In genomic region chr11:91497847-91498246, GRCh38 we compare ENCODE assay signal across 23 cellular contexts.
"Had no signal": no experiment of that assay in that cellular context is flagged by ENCODE, and none has a peak within 500 bp of the region (broad histone marks: within the 10 kb centered on the region; RNA-seq: fewer than 3 reads in every experiment).

No MANE protein-coding gene starts in this region.

- H3K79me2 ChIP-seq: hepatocyte had no signal

- ATAC-seq: effector memory CD8-positive, alpha-beta T cell; foreskin keratinocyte; gastroesophageal sphincter; heart left ventricle; left cardiac atrium; left lung; left ventricle myocardium superior; lower lobe of right lung; mucosa of descending colon had no signal

- H3K27ac ChIP-seq: colonic mucosa, esophagus muscularis mucosa, foreskin keratinocyte, gastroesophageal sphincter, heart left ventricle, hepatocyte, left lung, lower lobe of right lung had no signal

- FAIRE-seq: endothelial cell of umbilical vein, keratinocyte had no signal

- H3K36me3 ChIP-seq: colonic mucosa, esophagus muscularis mucosa, gastroesophageal sphincter, heart left ventricle, left lung, lower lobe of right lung had no signal

- H3K4me3 ChIP-seq: colonic mucosa, esophagus muscularis mucosa, gastroesophageal sphincter, heart left ventricle, hepatocyte, left lung, lower lobe of right lung, mucosa of descending colon had no signal

- H3K9me3 ChIP-seq: colonic mucosa, esophagus muscularis mucosa, gastroesophageal sphincter, heart left ventricle, left lung, lower lobe of right lung, mucosa of descending colon had no signal

- H3K27ac Mint-ChIP-seq: dendritic cell treated with granulocyte-macrophage colony-stimulating factor and Interleukin-4, amounts not matched to agents 40 ng/mL and 50 ng/mL, for 4 days; effector memory CD8-positive, alpha-beta T cell; endodermal cell; immature natural killer cell; mesothelial cell of epicardium; naive B cell had no signal

- DNase-seq: colonic mucosa; cortex of kidney; effector CD8-positive, alpha-beta T cell; effector memory CD8-positive, alpha-beta T cell; endodermal cell; foreskin keratinocyte; heart left ventricle; hypothalamus; immature natural killer cell; left cardiac atrium; left lung; left ventricle myocardium superior; lower lobe of right lung; mesenchymal stem cell; mucosa of descending colon; naive B cell had no signal

- H3K9me3 Mint-ChIP-seq: dendritic cell treated with granulocyte-macrophage colony-stimulating factor and Interleukin-4, amounts not matched to agents 40 ng/mL and 50 ng/mL, for 4 days; endodermal cell; mesothelial cell of epicardium had no signal

- H3K27me3 ChIP-seq: colonic mucosa, esophagus muscularis mucosa, foreskin keratinocyte, gastroesophageal sphincter, heart left ventricle, hepatocyte, left lung had no signal

- H3K4me1 ChIP-seq: colonic mucosa, esophagus muscularis mucosa, foreskin keratinocyte, gastroesophageal sphincter, heart left ventricle, left lung, lower lobe of right lung had no signal

- H3K27me3 Mint-ChIP-seq: dendritic cell treated with granulocyte-macrophage colony-stimulating factor and Interleukin-4, amounts not matched to agents 40 ng/mL and 50 ng/mL, for 4 days; effector memory CD8-positive, alpha-beta T cell; naive B cell had no signal

- H3K4me3 Mint-ChIP-seq: dendritic cell treated with granulocyte-macrophage colony-stimulating factor and Interleukin-4, amounts not matched to agents 40 ng/mL and 50 ng/mL, for 4 days; effector memory CD8-positive, alpha-beta T cell; endodermal cell; immature natural killer cell; mesothelial cell of epicardium; naive B cell had no signal

- H3K4me1 Mint-ChIP-seq: endodermal cell, immature natural killer cell, naive B cell had no signal

- H3K4me2 ChIP-seq: hepatocyte had no signal

- H3K36me3 Mint-ChIP-seq: immature natural killer cell, mesothelial cell of epicardium, naive B cell had no signal

- H2AFZ ChIP-seq: hepatocyte had no signal
